19 cellular contexts compared by ENCODE assay signal in the genomic region with DNA sequence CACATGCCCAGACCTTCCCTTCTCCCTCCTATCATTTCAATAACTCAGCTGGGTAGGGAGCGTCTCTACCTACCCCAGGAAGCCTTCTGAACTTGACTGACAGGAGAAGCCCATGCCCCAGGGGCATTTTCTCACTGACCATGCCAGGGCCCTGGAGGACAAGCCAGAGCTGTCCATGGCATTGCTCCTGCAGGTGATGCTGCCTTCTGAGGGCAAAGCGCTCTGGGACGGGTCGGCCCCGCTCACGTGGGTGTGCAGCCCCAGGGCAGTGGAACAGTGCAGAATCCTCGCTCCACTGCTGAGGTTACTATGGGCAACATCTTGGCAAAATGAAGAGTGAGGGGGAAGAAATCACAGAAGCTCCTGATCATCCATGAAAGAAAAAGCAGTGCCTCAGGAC.
"Had no signal": no experiment of that assay in that cellular context is flagged by ENCODE, and none has a peak within 500 bp of the region (broad histone marks: within the 10 kb centered on the region; RNA-seq: fewer than 3 reads in every experiment).

No MANE protein-coding gene starts in this region.

- H3K27ac ChIP-seq: hepatocyte, pancreas had no signal

- H3K4me1 Mint-ChIP-seq: activated CD4-positive, alpha-beta T cell treated with anti-CD3 and anti-CD28 coated beads, Interleukin-2, amount 10 ng/mL, durations not matched to agents 24 days and 14 days had no signal

- H3K27ac Mint-ChIP-seq: activated CD4-positive, alpha-beta T cell treated with anti-CD3 and anti-CD28 coated beads, Interleukin-2, amount 10 ng/mL, durations not matched to agents 24 days and 14 days; activated CD8-positive, alpha-beta T cell treated with anti-CD3 and anti-CD28 coated beads for 36 hours; activated T-cell treated with anti-CD3 and anti-CD28 coated beads, Interleukin-2, amount 50 U/mL, for 24 hours; activated T-helper 2 cell treated with anti-CD3 and anti-CD28 coated beads, Interferon-gamma antibody, Interleukin-2, Interleukin-4, amounts not matched to agents 10 μg/mL and 5 μg/mL and 100 μg/mL, durations not matched to agents 14 hours and 24 hours and 36 hours; dendritic cell treated with granulocyte-macrophage colony-stimulating factor and Interleukin-4, amounts not matched to agents 40 ng/mL and 50 ng/mL, for 4 days had no signal

- H3K36me3 Mint-ChIP-seq: naive B cell had no signal

- H3K4me3 ChIP-seq: esophagus muscularis mucosa, hepatocyte, pancreas, tibial nerve had no signal

- ATAC-seq: activated CD8-positive, alpha-beta T cell treated with anti-CD3 and anti-CD28 coated beads for 36 hours; left colon; pancreas had no signal

- H3K27me3 ChIP-seq: esophagus muscularis mucosa, hepatocyte, pancreas, tibial nerve had no signal

- H3K9me3 ChIP-seq: esophagus muscularis mucosa, neutrophil, pancreas, tibial nerve had no signal

- H3K36me3 ChIP-seq: esophagus muscularis mucosa, neutrophil, pancreas, tibial nerve had no signal

- DNase-seq: activated CD4-positive, alpha-beta T cell treated with anti-CD3 and anti-CD28 coated beads, Interleukin-2, amount 10 ng/mL, durations not matched to agents 24 days and 14 days; activated CD8-positive, alpha-beta T cell treated with anti-CD3 and anti-CD28 coated beads for 36 hours; activated naive CD4-positive, alpha-beta T cell treated with anti-CD3 and anti-CD28 coated beads, Interleukin-2, amount 50 U/mL, for 16 hours; activated T-cell treated with anti-CD3 and anti-CD28 coated beads, Interleukin-2, amount 50 U/mL, for 24 hours; aorta; cerebellar nuclear complex; effector memory CD4-positive, alpha-beta T cell; left colon; naive B cell; pancreas; stimulated activated CD4-positive, alpha-beta T cell treated with anti-CD3 and anti-CD28 coated beads, Interleukin-1b, Interleukin-23, amount 100 ng/mL, for 48 hours; stimulated activated naive CD4-positive, alpha-beta T cell treated with Interleukin-2 at 50 U/mL for 16 hours; T1000 had no signal

- H3K4me1 ChIP-seq: pancreas had no signal

- H3K9me3 Mint-ChIP-seq: activated CD4-positive, alpha-beta T cell treated with anti-CD3 and anti-CD28 coated beads, Interleukin-2, amount 10 ng/mL, durations not matched to agents 24 days and 14 days; activated CD8-positive, alpha-beta T cell treated with anti-CD3 and anti-CD28 coated beads for 36 hours; activated T-cell treated with anti-CD3 and anti-CD28 coated beads, Interleukin-2, amount 50 U/mL, for 24 hours; activated T-helper 2 cell treated with anti-CD3 and anti-CD28 coated beads, Interferon-gamma antibody, Interleukin-2, Interleukin-4, amounts not matched to agents 10 μg/mL and 5 μg/mL and 100 μg/mL, durations not matched to agents 14 hours and 24 hours and 36 hours; dendritic cell treated with granulocyte-macrophage colony-stimulating factor and Interleukin-4, amounts not matched to agents 40 ng/mL and 50 ng/mL, for 4 days; naive B cell had no signal

- H2AFZ ChIP-seq: hepatocyte had no signal

- H3K4me3 Mint-ChIP-seq: activated CD4-positive, alpha-beta T cell treated with anti-CD3 and anti-CD28 coated beads, Interleukin-2, amount 10 ng/mL, durations not matched to agents 24 days and 14 days; activated CD8-positive, alpha-beta T cell treated with anti-CD3 and anti-CD28 coated beads for 36 hours; activated T-cell treated with anti-CD3 and anti-CD28 coated beads, Interleukin-2, amount 50 U/mL, for 24 hours; dendritic cell treated with granulocyte-macrophage colony-stimulating factor and Interleukin-4, amounts not matched to agents 40 ng/mL and 50 ng/mL, for 4 days; naive B cell had no signal

- H3K4me2 ChIP-seq: hepatocyte had no signal
